9 cellular contexts compared by ENCODE assay signal in genomic region chr11:128716661-128717210, GRCh38. TPM values are rescaled to one million over a fixed set of nuclear protein-coding genes. Genes with fewer than 3 reads are reported as not detected.
DNase-seq lines count a peak whose midpoint lies in the region; ATAC-seq, FAIRE-seq and TF ChIP-seq lines count a peak whose summit lies in the region.
"Had no signal": no experiment of that assay in that cellular context is flagged by ENCODE, and none has a peak within 500 bp of the region (broad histone marks: within the 10 kb centered on the region; RNA-seq: fewer than 3 reads in every experiment).

No MANE protein-coding gene starts in this region.

- peak overlapping the region; percentile 23 for H3K27ac ChIP-seq in cingulate gyrus (ENCODE audit: low read depth, low read length)
- H3K27ac ChIP-seq: KMS-11 had no signal

- no peak for FAIRE-seq in RCC 7860 (lab: Jason Lieb, UNC)

- TF ChIP-seq CTCF in omental fat pad (IDR thresholded peaks at IDR 0.05), result no peak

- DNase-seq in RCC 7860 (ENCODE audit: low spot score) (peak; percentile 22), omental fat pad (ENCODE audit: low spot score) (no peak), GDM1 (lab: John Stamatoyannopoulos, UW) (no peak), NOMO-1 (lab: John Stamatoyannopoulos, UW; ENCODE audit: unreplicated experiment in 2 of 2) (no peak), NCI-H2171 treated with DMSO at 0.1 percent for 48 hours (lab: John Stamatoyannopoulos, UW) (no peak)

- ATAC-seq in omental fat pad (ENCODE audit: low FRiP score) (peak; percentile 16), GM19035 (IDR thresholded peaks at IDR 0.05; ENCODE audit: unreplicated experiment) (no peak)

- TF ChIP-seq POLR2A in GM19099 (IDR thresholded peaks at IDR 0.05; ENCODE audit: extremely low read depth, insufficient read length, low read depth), result peak; percentile 31

RNA-seq across cellular contexts. Expression of gene FLI1, which starts 22.9 kb away (rescaled TPM):
- 100 to 1,000 TPM in 1 of 4 donors, 10 to 100 TPM in 3; 12.9 to 118 (median 50.4) TPM for total RNA-seq in omental fat pad
